In genomic region chr10:124609698-124610097, GRCh38 we compare ENCODE assay signal across 17 cellular contexts.
DNase-seq lines count a peak whose midpoint lies in the region; ATAC-seq, FAIRE-seq and TF ChIP-seq lines count a peak whose summit lies in the region.
"Had no signal": no experiment of that assay in that cellular context is flagged by ENCODE, and none has a peak within 500 bp of the region (broad histone marks: within the 10 kb centered on the region; RNA-seq: fewer than 3 reads in every experiment).

No MANE protein-coding gene starts in this region.

- H3K36me3 Mint-ChIP-seq in activated B cell treated with CpG ODN at 0.5 μM for 24 hours (ENCODE audit: low read depth): peaks cover 3% of the 10 kb centered on the region
- H3K36me3 Mint-ChIP-seq in stimulated activated memory B cell treated with anti-CD40 and anti-IgM and Interleukin-4, amounts not matched to agents 10 μg/mL and 1 μg/mL and 100 μg/mL, for 72 hours: no peaks in the 10 kb centered on the region
- H3K36me3 Mint-ChIP-seq: CD8-positive, alpha-beta T cell had no signal

- POLR2A ChIA-PET in activated B cell treated with CpG ODN at 0.5 μM for 24 hours (lab: Charles Lee): no interaction called here

- ATAC-seq in activated B cell treated with CpG ODN at 0.5 μM for 24 hours (ENCODE audit: low read depth) (no peak), HG02870 (IDR thresholded peaks at IDR 0.05; ENCODE audit: unreplicated experiment) (no peak), left cardiac atrium (no peak)
- ATAC-seq in stimulated activated memory B cell treated with anti-CD40 and anti-IgM and Interleukin-4, amounts not matched to agents 10 μg/mL and 1 μg/mL and 100 μg/mL, for 72 hours: no peak
- ATAC-seq: CD8-positive, alpha-beta T cell had no signal

- TF ChIP-seq CTCF in activated B cell treated with CpG ODN at 0.5 μM for 24 hours (IDR thresholded peaks at IDR 0.05): no peak

- intact Hi-C loops in activated B cell treated with CpG ODN at 0.5 μM for 24 hours (cut with micrococcal nuclease): loop anchor here (10.0 kb wide), 1 partner anchor 515 kb away; the partner anchor contains the start of gene CHST15
- intact Hi-C loops in left cardiac atrium (cut with DNase I): no loop called here

- H3K27me3 Mint-ChIP-seq in activated B cell treated with CpG ODN at 0.5 μM for 24 hours: no peaks in the 10 kb centered on the region
- H3K27me3 Mint-ChIP-seq in stimulated activated memory B cell treated with anti-CD40 and anti-IgM and Interleukin-4, amounts not matched to agents 10 μg/mL and 1 μg/mL and 100 μg/mL, for 72 hours: no peaks in the 10 kb centered on the region

- peak overlapping the region; percentile 3 for H3K27ac Mint-ChIP-seq in activated B cell treated with CpG ODN at 0.5 μM for 24 hours
- peak overlapping the region; percentile 48 for H3K27ac Mint-ChIP-seq in stimulated activated memory B cell treated with anti-CD40 and anti-IgM and Interleukin-4, amounts not matched to agents 10 μg/mL and 1 μg/mL and 100 μg/mL, for 72 hours
- H3K27ac Mint-ChIP-seq: CD8-positive, alpha-beta T cell; HFFc6 had no signal

- peak; percentile 8 for DNase-seq in DMS114 treated with DMSO at 0.1 percent for 48 hours (lab: John Stamatoyannopoulos, UW; ENCODE audit: unreplicated experiment)
- no peak for DNase-seq in activated B cell treated with CpG ODN at 0.5 μM for 24 hours
- DNase-seq in lung microvascular endothelial cell (ENCODE audit: low read depth in 2 of 2): peak; percentile 39 to 40
- no peak for DNase-seq in kidney glomerular epithelial cell (lab: John Stamatoyannopoulos, UW)
- no peak for DNase-seq in RCC 7860 (ENCODE audit: low spot score)
- DNase-seq in left cardiac atrium: no peak
- DNase-seq: AML-193; CD8-positive, alpha-beta T cell; HFFc6; Kasumi-1; NCI-H187 treated with DMSO at 0.1 percent for 48 hours; NCI-H2171 treated with DMSO at 0.1 percent for 48 hours; NCI-H82; SIG-M5 had no signal

- H3K4me3 Mint-ChIP-seq in activated B cell treated with CpG ODN at 0.5 μM for 24 hours: no peak overlapping the region
- no peak overlapping the region for H3K4me3 Mint-ChIP-seq in stimulated activated memory B cell treated with anti-CD40 and anti-IgM and Interleukin-4, amounts not matched to agents 10 μg/mL and 1 μg/mL and 100 μg/mL, for 72 hours
- H3K4me3 Mint-ChIP-seq: CD8-positive, alpha-beta T cell; HFFc6 had no signal

- CTCF ChIA-PET in activated B cell treated with CpG ODN at 0.5 μM for 24 hours (lab: Charles Lee): no interaction called here

- FAIRE-seq in RCC 7860 (lab: Jason Lieb, UNC): no peak
- FAIRE-seq: H1 had no signal

- no peaks in the 10 kb centered on the region for H3K9me3 Mint-ChIP-seq in activated B cell treated with CpG ODN at 0.5 μM for 24 hours
- no peaks in the 10 kb centered on the region for H3K9me3 Mint-ChIP-seq in stimulated activated memory B cell treated with anti-CD40 and anti-IgM and Interleukin-4, amounts not matched to agents 10 μg/mL and 1 μg/mL and 100 μg/mL, for 72 hours
- H3K9me3 Mint-ChIP-seq: CD8-positive, alpha-beta T cell; HFFc6 had no signal

- peaks cover 82% of the 10 kb centered on the region for H3K4me1 Mint-ChIP-seq in activated B cell treated with CpG ODN at 0.5 μM for 24 hours
- peaks cover 62% of the 10 kb centered on the region for H3K4me1 Mint-ChIP-seq in stimulated activated memory B cell treated with anti-CD40 and anti-IgM and Interleukin-4, amounts not matched to agents 10 μg/mL and 1 μg/mL and 100 μg/mL, for 72 hours

Comparison
In these comparisons a context has a peak if more than half of its experiments do, and no peak if none do; other contexts are left out.
1. DNase-seq: peak in DMS114 treated with DMSO at 0.1 percent for 48 hours (single experiment) and lung microvascular endothelial cell (2 of 2); none in activated B cell treated with CpG ODN at 0.5 μM for 24 hours (single experiment), kidney glomerular epithelial cell (single experiment), RCC 7860 (single experiment) and left cardiac atrium (single experiment).